In genomic region chr12:68092976-68093375, GRCh38 we compare ENCODE assay signal across 20 cellular contexts.
DNase-seq lines count a peak whose midpoint lies in the region; ATAC-seq, FAIRE-seq and TF ChIP-seq lines count a peak whose summit lies in the region.
"Had no signal": no experiment of that assay in that cellular context is flagged by ENCODE, and none has a peak within 500 bp of the region (broad histone marks: within the 10 kb centered on the region; RNA-seq: fewer than 3 reads in every experiment).

No MANE protein-coding gene starts in this region.

- H3K4me3 ChIP-seq in bronchial epithelial cell (ENCODE audit: low read depth, low read length), result no peak overlapping the region
- H3K4me3 ChIP-seq: BLaER1, GM12878 had no signal

- no peak for TF ChIP-seq CTCF in bronchial epithelial cell (IDR thresholded peaks at IDR 0.05; ENCODE audit: insufficient read depth, low read length, severe bottlenecking)

- H3K27ac Mint-ChIP-seq in activated T-cell treated with anti-CD3 and anti-CD28 coated beads, Interleukin-2, amount 50 U/mL, for 72 hours, result peak overlapping the region; percentile 39
- peak overlapping the region; percentile 30 for H3K27ac Mint-ChIP-seq in stimulated activated effector memory CD8-positive, alpha-beta T cell treated with anti-CD3 and anti-CD28 coated beads, Interleukin-12 subunit alpha, Interleukin-12 subunit beta, amount 100 ng/mL, for 72 hours
- H3K27ac Mint-ChIP-seq: CD4-positive, alpha-beta memory T cell; HFFc6 had no signal

- DNase-seq in activated T-cell treated with anti-CD3 and anti-CD28 coated beads, Interleukin-2, amount 50 U/mL, for 72 hours, result no peak
- no peak for DNase-seq in activated T-cell treated with anti-CD3 and anti-CD28 coated beads, Interleukin-2, amount 50 U/mL, for 4 hours
- DNase-seq in bronchial epithelial cell (ENCODE audit: low read depth) (peak; percentile 65), kidney tubule cell (ENCODE audit: low spot score) (peak; percentile 21), T1000 (lab: John Stamatoyannopoulos, UW) (no peak), NCI-H510A (lab: John Stamatoyannopoulos, UW) (no peak), ureter (ENCODE audit: low spot score) (no peak)
- no peak for DNase-seq in stimulated activated effector memory CD8-positive, alpha-beta T cell treated with anti-CD3 and anti-CD28 coated beads, Interleukin-12 subunit alpha, Interleukin-12 subunit beta, amount 100 ng/mL, for 72 hours (ENCODE audit: low spot score in 2 of 2)
- DNase-seq: 8988T; CD4-positive, alpha-beta memory T cell; DMS153; DND-41; EL; GOT3; H7; HFFc6 had no signal

- peaks cover 9 to 15% of the 10 kb centered on the region in 2 donors for H3K9me3 Mint-ChIP-seq in activated T-cell treated with anti-CD3 and anti-CD28 coated beads, Interleukin-2, amount 50 U/mL, for 72 hours
- H3K9me3 Mint-ChIP-seq in activated T-cell treated with anti-CD3 and anti-CD28 coated beads, Interleukin-2, amount 50 U/mL, for 4 hours, result peaks cover 16% of the 10 kb centered on the region
- H3K9me3 Mint-ChIP-seq in stimulated activated effector memory CD8-positive, alpha-beta T cell treated with anti-CD3 and anti-CD28 coated beads, Interleukin-12 subunit alpha, Interleukin-12 subunit beta, amount 100 ng/mL, for 72 hours, result peaks cover 14% of the 10 kb centered on the region
- H3K9me3 Mint-ChIP-seq: HFFc6 had no signal

- H3K4me3 Mint-ChIP-seq in activated T-cell treated with anti-CD3 and anti-CD28 coated beads, Interleukin-2, amount 50 U/mL, for 72 hours, result no peak overlapping the region
- H3K4me3 Mint-ChIP-seq in activated T-cell treated with anti-CD3 and anti-CD28 coated beads, Interleukin-2, amount 50 U/mL, for 4 hours, result no peak overlapping the region
- no peak overlapping the region for H3K4me3 Mint-ChIP-seq in stimulated activated effector memory CD8-positive, alpha-beta T cell treated with anti-CD3 and anti-CD28 coated beads, Interleukin-12 subunit alpha, Interleukin-12 subunit beta, amount 100 ng/mL, for 72 hours
- H3K4me3 Mint-ChIP-seq: CD14-positive monocyte; CD4-positive, alpha-beta memory T cell; HFFc6 had no signal

- H3K36me3 Mint-ChIP-seq in activated T-cell treated with anti-CD3 and anti-CD28 coated beads, Interleukin-2, amount 50 U/mL, for 72 hours (ENCODE audit: insufficient read depth in 2 of 2), result peaks cover 7 to 18% of the 10 kb centered on the region in 2 donors
- H3K36me3 Mint-ChIP-seq in activated T-cell treated with anti-CD3 and anti-CD28 coated beads, Interleukin-2, amount 50 U/mL, for 4 hours (ENCODE audit: insufficient read depth), result no peaks in the 10 kb centered on the region
- peaks cover 6% of the 10 kb centered on the region for H3K36me3 Mint-ChIP-seq in stimulated activated effector memory CD8-positive, alpha-beta T cell treated with anti-CD3 and anti-CD28 coated beads, Interleukin-12 subunit alpha, Interleukin-12 subunit beta, amount 100 ng/mL, for 72 hours
- H3K36me3 Mint-ChIP-seq: CD14-positive monocyte had no signal

- no peaks in the 10 kb centered on the region for H3K36me3 ChIP-seq in bronchial epithelial cell (ENCODE audit: control insufficient read depth, insufficient read depth, low read length)
- H3K36me3 ChIP-seq: BLaER1 had no signal

- H3K27me3 Mint-ChIP-seq in activated T-cell treated with anti-CD3 and anti-CD28 coated beads, Interleukin-2, amount 50 U/mL, for 72 hours (ENCODE audit: low read depth), result peaks cover 10% of the 10 kb centered on the region
- peaks cover 5% of the 10 kb centered on the region for H3K27me3 Mint-ChIP-seq in activated T-cell treated with anti-CD3 and anti-CD28 coated beads, Interleukin-2, amount 50 U/mL, for 4 hours (ENCODE audit: low read depth)

- FAIRE-seq in bronchial epithelial cell (lab: Jason Lieb, UNC), result no peak
- FAIRE-seq: GM12878 had no signal

- H3K4me1 Mint-ChIP-seq in activated T-cell treated with anti-CD3 and anti-CD28 coated beads, Interleukin-2, amount 50 U/mL, for 72 hours (ENCODE audit: low read depth), result no peaks in the 10 kb centered on the region
- no peaks in the 10 kb centered on the region for H3K4me1 Mint-ChIP-seq in activated T-cell treated with anti-CD3 and anti-CD28 coated beads, Interleukin-2, amount 50 U/mL, for 4 hours (ENCODE audit: low read depth)
- peaks cover 8% of the 10 kb centered on the region for H3K4me1 Mint-ChIP-seq in stimulated activated effector memory CD8-positive, alpha-beta T cell treated with anti-CD3 and anti-CD28 coated beads, Interleukin-12 subunit alpha, Interleukin-12 subunit beta, amount 100 ng/mL, for 72 hours
- H3K4me1 Mint-ChIP-seq: CD14-positive monocyte; CD4-positive, alpha-beta memory T cell had no signal

- H3K27me3 ChIP-seq in bronchial epithelial cell (ENCODE audit: control insufficient read depth, insufficient read depth, low read length), result no peaks in the 10 kb centered on the region
- H3K27me3 ChIP-seq: BLaER1 had no signal

- no peak for ATAC-seq in activated T-cell treated with anti-CD3 and anti-CD28 coated beads, Interleukin-2, amount 50 U/mL, for 72 hours (replicated peaks in 1 of 2)
- no peak for ATAC-seq in activated T-cell treated with anti-CD3 and anti-CD28 coated beads, Interleukin-2, amount 50 U/mL, for 4 hours
- ATAC-seq in stimulated activated effector memory CD8-positive, alpha-beta T cell treated with anti-CD3 and anti-CD28 coated beads, Interleukin-12 subunit alpha, Interleukin-12 subunit beta, amount 100 ng/mL, for 72 hours, result no peak
- ATAC-seq: GM12878, HCT116 had no signal

Comparison
In these comparisons a context has a peak if more than half of its experiments do, and no peak if none do; other contexts are left out.
1. DNase-seq: peak in bronchial epithelial cell (single experiment) and kidney tubule cell (single experiment); none in activated T-cell treated with anti-CD3 and anti-CD28 coated beads, Interleukin-2, amount 50 U/mL, for 72 hours (0 of 2), activated T-cell treated with anti-CD3 and anti-CD28 coated beads, Interleukin-2, amount 50 U/mL, for 4 hours (single experiment), stimulated activated effector memory CD8-positive, alpha-beta T cell treated with anti-CD3 and anti-CD28 coated beads, Interleukin-12 subunit alpha, Interleukin-12 subunit beta, amount 100 ng/mL, for 72 hours (0 of 2), T1000 (single experiment), NCI-H510A (single experiment) and ureter (single experiment).